ENCODE assay signal across 1 cellular context in the genomic region with DNA sequence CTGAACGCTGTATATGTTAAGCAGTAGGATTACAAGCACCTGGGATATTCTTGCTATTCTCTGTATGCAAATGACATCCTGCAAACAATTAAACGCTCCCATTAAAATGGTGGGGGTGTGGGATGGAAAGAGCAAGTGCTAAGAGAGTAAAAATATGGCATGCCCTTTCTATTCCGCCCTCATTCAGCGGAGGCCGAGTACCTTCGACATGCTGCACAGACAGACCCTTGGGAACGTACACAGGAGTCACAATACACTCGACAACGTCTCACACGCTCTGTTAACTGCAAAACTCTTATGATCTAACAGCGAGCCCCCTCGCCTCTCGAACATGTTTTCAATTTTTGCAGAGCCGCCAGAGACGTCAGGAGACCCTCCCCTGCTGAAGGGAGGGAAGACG.
TF ChIP-seq lines count a peak whose summit lies in the region.

No MANE protein-coding gene starts in this region.

TF ChIP-seq in HepG2, 621 proteins besides CTCF, POLR2A, EP300 and RAD21 (continued from another document):
- TF ChIP-seq ZNF383 (CRISPR knock-in tag; IDR thresholded peaks at IDR 0.05; ENCODE audit: borderline replicate concordance) (no peak), PTBP1 (IDR thresholded peaks at IDR 0.05; ENCODE audit: low read depth, low read length, poor library complexity, severe bottlenecking) (no peak), PRMT3 (CRISPR knock-in tag; IDR thresholded peaks at IDR 0.05; ENCODE audit: borderline replicate concordance, low read depth) (no peak), POLR2AphosphoS2 (IDR thresholded peaks at IDR 0.05; ENCODE audit: low read depth, low read length) (no peak), MZF1 (CRISPR knock-in tag; IDR thresholded peaks at IDR 0.05; ENCODE audit: borderline replicate concordance) (no peak), HNRNPL (IDR thresholded peaks at IDR 0.05; ENCODE audit: low read depth, low read length) (no peak)
- TF ChIP-seq, protein P1, sequence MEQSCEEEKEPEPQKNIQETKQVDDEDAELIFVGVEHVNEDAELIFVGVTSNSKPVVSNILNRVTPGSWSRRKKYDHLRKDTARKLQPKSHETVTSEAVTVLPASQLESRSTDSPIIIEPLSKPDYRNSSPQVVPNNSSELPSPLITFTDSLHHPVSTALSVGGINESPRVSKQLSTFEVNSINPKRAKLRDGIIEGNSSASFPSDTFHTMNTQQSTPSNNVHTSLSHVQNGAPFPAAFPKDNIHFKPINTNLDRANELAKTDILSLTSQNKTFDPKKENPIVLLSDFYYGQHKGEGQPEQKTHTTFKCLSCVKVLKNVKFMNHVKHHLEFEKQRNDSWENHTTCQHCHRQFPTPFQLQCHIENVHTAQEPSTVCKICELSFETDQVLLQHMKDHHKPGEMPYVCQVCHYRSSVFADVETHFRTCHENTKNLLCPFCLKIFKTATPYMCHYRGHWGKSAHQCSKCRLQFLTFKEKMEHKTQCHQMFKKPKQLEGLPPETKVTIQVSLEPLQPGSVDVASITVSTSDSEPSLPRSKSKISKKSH (CRISPR knock-in tag; IDR thresholded peaks at IDR 0.05; ENCODE audit: borderline replicate concordance) = no peak
- TF ChIP-seq, protein P2, sequence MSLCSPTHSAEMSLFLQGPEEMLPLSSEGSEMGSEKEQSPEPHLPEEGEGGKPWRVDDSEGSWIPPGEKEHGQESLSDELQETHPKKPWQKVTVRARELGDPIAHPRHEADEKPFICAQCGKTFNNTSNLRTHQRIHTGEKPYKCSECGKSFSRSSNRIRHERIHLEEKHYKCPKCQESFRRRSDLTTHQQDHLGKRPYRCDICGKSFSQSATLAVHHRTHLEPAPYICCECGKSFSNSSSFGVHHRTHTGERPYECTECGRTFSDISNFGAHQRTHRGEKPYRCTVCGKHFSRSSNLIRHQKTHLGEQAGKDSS (CRISPR knock-in tag; IDR thresholded peaks at IDR 0.05; ENCODE audit: borderline replicate concordance, low read depth) = no peak
- TF ChIP-seq, protein P3, sequence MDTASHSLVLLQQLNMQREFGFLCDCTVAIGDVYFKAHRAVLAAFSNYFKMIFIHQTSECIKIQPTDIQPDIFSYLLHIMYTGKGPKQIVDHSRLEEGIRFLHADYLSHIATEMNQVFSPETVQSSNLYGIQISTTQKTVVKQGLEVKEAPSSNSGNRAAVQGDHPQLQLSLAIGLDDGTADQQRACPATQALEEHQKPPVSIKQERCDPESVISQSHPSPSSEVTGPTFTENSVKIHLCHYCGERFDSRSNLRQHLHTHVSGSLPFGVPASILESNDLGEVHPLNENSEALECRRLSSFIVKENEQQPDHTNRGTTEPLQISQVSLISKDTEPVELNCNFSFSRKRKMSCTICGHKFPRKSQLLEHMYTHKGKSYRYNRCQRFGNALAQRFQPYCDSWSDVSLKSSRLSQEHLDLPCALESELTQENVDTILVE (CRISPR knock-in tag; IDR thresholded peaks at IDR 0.05) = no peak
- TF ChIP-seq, protein P4, sequence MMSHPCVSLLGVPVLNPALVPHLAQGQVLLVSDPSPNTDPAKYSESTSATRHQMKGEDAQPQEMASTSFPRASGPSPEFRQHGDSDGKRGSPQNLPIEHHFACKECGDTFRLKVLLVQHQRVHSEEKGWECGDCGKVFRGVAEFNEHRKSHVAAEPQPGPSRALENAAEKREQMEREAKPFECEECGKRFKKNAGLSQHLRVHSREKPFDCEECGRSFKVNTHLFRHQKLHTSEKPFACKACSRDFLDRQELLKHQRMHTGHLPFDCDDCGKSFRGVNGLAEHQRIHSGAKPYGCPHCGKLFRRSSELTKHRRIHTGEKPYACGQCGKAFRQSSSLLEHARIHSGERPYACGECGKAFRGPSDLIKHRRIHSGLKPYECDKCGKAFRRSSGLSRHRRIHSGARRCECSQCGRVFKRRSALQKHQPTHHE (CRISPR knock-in tag; IDR thresholded peaks at IDR 0.05; ENCODE audit: borderline replicate concordance) = no peak
